Comparison of ENCODE assay signal across 17 cellular contexts in genomic region chr13:84430441-84430840, GRCh38.
DNase-seq lines count a peak whose midpoint lies in the region; ATAC-seq, FAIRE-seq and TF ChIP-seq lines count a peak whose summit lies in the region.
"Had no signal": no experiment of that assay in that cellular context is flagged by ENCODE, and none has a peak within 500 bp of the region (broad histone marks: within the 10 kb centered on the region; RNA-seq: fewer than 3 reads in every experiment).

No MANE protein-coding gene starts in this region.

- H2AFZ ChIP-seq in astrocyte (ENCODE audit: low read depth, low read length) (no peak overlapping the region), osteoblast (ENCODE audit: low read length) (no peak overlapping the region)

- peaks cover 4% of the 10 kb centered on the region for H3K9me3 Mint-ChIP-seq in astrocyte (ENCODE audit: unreplicated experiment)
- peaks cover 4 to 8% of the 10 kb centered on the region in 2 donors for H3K9me3 Mint-ChIP-seq in natural killer cell

- H3K36me3 Mint-ChIP-seq in astrocyte (ENCODE audit: low read depth, unreplicated experiment) = no peaks in the 10 kb centered on the region
- no peaks in the 10 kb centered on the region for H3K36me3 Mint-ChIP-seq in natural killer cell

- H3K4me3 Mint-ChIP-seq in astrocyte (ENCODE audit: unreplicated experiment) (no peak overlapping the region), natural killer cell (no peak overlapping the region)

- H3K27me3 Mint-ChIP-seq in astrocyte (ENCODE audit: low read depth, unreplicated experiment) (no peaks in the 10 kb centered on the region), natural killer cell (ENCODE audit: low read depth in 2 of 2) (no peaks in the 10 kb centered on the region)

- WGBS in lower leg skin, 2 donors = 37 to 42% methylated on average over 4 of the region's 4 CpGs

- H3K27ac ChIP-seq in astrocyte (ENCODE audit: low read depth, low read length) (peak overlapping the region; percentile 84), osteoblast (ENCODE audit: low read depth, low read length) (peak overlapping the region; percentile 70), Peyer's patch (no peak overlapping the region)
- H3K27ac ChIP-seq: BLaER1 treated with 17β-estradiol and CSF1 and Interleukin-3, amounts not matched to agents 10 nM and 100 nM; VCaP had no signal

- ATAC-seq in natural killer cell = no peak
- ATAC-seq: K562 had no signal

- peaks cover 34% of the 10 kb centered on the region for H3K4me1 Mint-ChIP-seq in astrocyte (ENCODE audit: low read depth, unreplicated experiment)
- no peaks in the 10 kb centered on the region for H3K4me1 Mint-ChIP-seq in natural killer cell

- no peaks in the 10 kb centered on the region for H3K9me3 ChIP-seq in astrocyte (ENCODE audit: insufficient read depth, low read depth, low read length)
- H3K9me3 ChIP-seq in osteoblast (ENCODE audit: low read depth, low read length) = no peaks in the 10 kb centered on the region
- no peaks in the 10 kb centered on the region for H3K9me3 ChIP-seq in Peyer's patch
- H3K9me3 ChIP-seq: BLaER1 treated with 17β-estradiol and CSF1 and Interleukin-3, amounts not matched to agents 10 nM and 100 nM had no signal

- DNase-seq in NCI-H1417 (lab: John Stamatoyannopoulos, UW) (peak in 2 of 3 experiments; percentile 51 to 84), NCI-H1417 treated with DMSO at 0.1 percent for 48 hours (lab: John Stamatoyannopoulos, UW) (no peak), M059J (ENCODE audit: low read depth) (peak; percentile 70), astrocyte (ENCODE audit: low read depth) (no peak), osteoblast (ENCODE audit: insufficient read length, low spot score, missing footprints) (peak; percentile 30), natural killer cell (no peak), lower leg skin (ENCODE audit: low spot score in 2 of 2) (no peak), Peyer's patch (no peak)
- DNase-seq: DMS 273 treated with DMSO at 0.1 percent for 48 hours; midbrain; NCI-H187 treated with DMSO at 0.1 percent for 48 hours; NCI-H526 treated with DMSO at 0.1 percent for 48 hours; RPMI8226; stimulated activated naive CD4-positive, alpha-beta T cell treated with Interleukin-2 at 50 U/mL for 16 hours had no signal

- FAIRE-seq in astrocyte (lab: Jason Lieb, UNC) = no peak
- FAIRE-seq: K562 had no signal

- H3K4me3 ChIP-seq in astrocyte (ENCODE audit: insufficient read depth, low read depth, low read length) (no peak overlapping the region), osteoblast (ENCODE audit: insufficient read depth, low read length) (no peak overlapping the region), lower leg skin (ENCODE audit: low read depth, poor library complexity, severe bottlenecking) (no peak overlapping the region), Peyer's patch (no peak overlapping the region)
- H3K4me3 ChIP-seq: BLaER1 treated with 17β-estradiol and CSF1 and Interleukin-3, amounts not matched to agents 10 nM and 100 nM; K562 had no signal

- H3K27ac Mint-ChIP-seq in astrocyte (ENCODE audit: unreplicated experiment) = peak overlapping the region; percentile 81
- no peak overlapping the region for H3K27ac Mint-ChIP-seq in natural killer cell

- H3K9ac ChIP-seq in astrocyte (ENCODE audit: low read length) = peak overlapping the region; percentile 56
- H3K9ac ChIP-seq: BLaER1 treated with 17β-estradiol and CSF1 and Interleukin-3, amounts not matched to agents 10 nM and 100 nM had no signal

- intact Hi-C loops in natural killer cell (cut with micrococcal nuclease) = no loop called here
- intact Hi-C loops in lower leg skin (cut with DNase I; ENCODE audit: low total_unique reads) = no loop called here

- no peaks in the 10 kb centered on the region for H4K20me1 ChIP-seq in astrocyte (ENCODE audit: insufficient read depth, low read length)
- no peaks in the 10 kb centered on the region for H4K20me1 ChIP-seq in osteoblast (ENCODE audit: insufficient read depth, low read length)
- H4K20me1 ChIP-seq: BLaER1 treated with 17β-estradiol and CSF1 and Interleukin-3, amounts not matched to agents 10 nM and 100 nM had no signal

- H3K36me3 ChIP-seq in astrocyte (ENCODE audit: insufficient read depth, low read length) (no peaks in the 10 kb centered on the region), osteoblast (ENCODE audit: insufficient read depth, low read length) (no peaks in the 10 kb centered on the region), Peyer's patch (no peaks in the 10 kb centered on the region)
- H3K36me3 ChIP-seq: BLaER1 treated with 17β-estradiol and CSF1 and Interleukin-3, amounts not matched to agents 10 nM and 100 nM had no signal

- TF ChIP-seq CTCF in astrocyte (IDR thresholded peaks at IDR 0.05; ENCODE audit: insufficient read depth, low read depth, low read length) (no peak), osteoblast (IDR thresholded peaks at IDR 0.05; ENCODE audit: extremely low read depth, low read depth, low read length) (no peak), natural killer cell (IDR thresholded peaks at IDR 0.05) (no peak), lower leg skin (IDR thresholded peaks at IDR 0.05) (no peak), Peyer's patch (IDR thresholded peaks at IDR 0.05) (no peak)

- H3K4me2 ChIP-seq in astrocyte (ENCODE audit: low read length) (peak overlapping the region; percentile 68), osteoblast (ENCODE audit: insufficient read depth, low read length) (peak overlapping the region; percentile 46)
- H3K4me2 ChIP-seq: BLaER1 treated with 17β-estradiol and CSF1 and Interleukin-3, amounts not matched to agents 10 nM and 100 nM had no signal

- TF ChIP-seq POLR2A in lower leg skin (IDR thresholded peaks at IDR 0.05) (no peak), Peyer's patch (IDR thresholded peaks at IDR 0.05) (no peak)

- H3K4me1 ChIP-seq in astrocyte (ENCODE audit: insufficient read depth, low read length) (peaks cover 24% of the 10 kb centered on the region), osteoblast (ENCODE audit: insufficient read depth, low read length) (peaks cover 37% of the 10 kb centered on the region), Peyer's patch (no peaks in the 10 kb centered on the region)
- H3K4me1 ChIP-seq: BLaER1 treated with 17β-estradiol and CSF1 and Interleukin-3, amounts not matched to agents 10 nM and 100 nM had no signal

- H3K79me2 ChIP-seq in astrocyte (ENCODE audit: insufficient read depth, low read length) = no peaks in the 10 kb centered on the region
- no peaks in the 10 kb centered on the region for H3K79me2 ChIP-seq in osteoblast (ENCODE audit: insufficient read depth, low read length)

- H3K27me3 ChIP-seq in astrocyte (ENCODE audit: insufficient read depth, low read length) = no peaks in the 10 kb centered on the region
- no peaks in the 10 kb centered on the region for H3K27me3 ChIP-seq in osteoblast (ENCODE audit: insufficient read depth, low read length)
- H3K27me3 ChIP-seq in Peyer's patch = no peaks in the 10 kb centered on the region
- H3K27me3 ChIP-seq: BLaER1 treated with 17β-estradiol and CSF1 and Interleukin-3, amounts not matched to agents 10 nM and 100 nM had no signal

Comparison
In these comparisons a context has a peak if more than half of its experiments do, and no peak if none do; other contexts are left out.
1. DNase-seq: peak in NCI-H1417 (2 of 3), M059J (single experiment) and osteoblast (single experiment); none in NCI-H1417 treated with DMSO at 0.1 percent for 48 hours (single experiment), astrocyte (single experiment), natural killer cell (single experiment), lower leg skin (0 of 2) and Peyer's patch (0 of 3).
2. H3K27ac ChIP-seq: peak in astrocyte (single experiment) and osteoblast (single experiment); none in Peyer's patch (0 of 4).